Comparison of ENCODE assay signal across 9 cellular contexts in genomic region chr11:96045622-96046456, GRCh38.
DNase-seq lines count a peak whose midpoint lies in the region; ATAC-seq, FAIRE-seq and TF ChIP-seq lines count a peak whose summit lies in the region.
"Had no signal": no experiment of that assay in that cellular context is flagged by ENCODE, and none has a peak within 500 bp of the region (broad histone marks: within the 10 kb centered on the region; RNA-seq: fewer than 3 reads in every experiment).

No MANE protein-coding gene starts in this region.

- no peak for TF ChIP-seq EP300 in ovary (IDR thresholded peaks at IDR 0.05)

- no peak for DNase-seq in D721Med (ENCODE audit: insufficient read length, low spot score)
- no peak for DNase-seq in T-helper 17 cell
- peak; percentile 59 to 88 for DNase-seq in cardiac muscle cell (ENCODE audit: low read depth in 1 of 2, low spot score in 1 of 2)
- DNase-seq in ovary = peak; percentile 63 to 69 (median 66)
- DNase-seq in NCI-H2029 (lab: John Stamatoyannopoulos, UW) = no peak
- DNase-seq in HTR-8/SVneo (ENCODE audit: insufficient read length, low spot score) = no peak

- H3K27me3 ChIP-seq in cardiac muscle cell = no peaks in the 10 kb centered on the region
- no peaks in the 10 kb centered on the region for H3K27me3 ChIP-seq in ovary

- H3K4me1 ChIP-seq in cardiac muscle cell (ENCODE audit: low read depth) (peaks cover 21% of the 10 kb centered on the region), ovary (ENCODE audit: insufficient read depth) (peaks cover 13% of the 10 kb centered on the region)

- no peaks in the 10 kb centered on the region for H3K9me3 ChIP-seq in T-helper 17 cell (ENCODE audit: control insufficient read depth, low read length, poor library complexity, severe bottlenecking)
- H3K9me3 ChIP-seq in cardiac muscle cell (ENCODE audit: low read depth) = no peaks in the 10 kb centered on the region
- H3K9me3 ChIP-seq in ovary = no peaks in the 10 kb centered on the region

- ATAC-seq in T-helper 17 cell (no peak), GM19035 (IDR thresholded peaks at IDR 0.05; ENCODE audit: unreplicated experiment) (no peak), GM19324 (IDR thresholded peaks at IDR 0.05; ENCODE audit: low FRiP score, unreplicated experiment) (no peak)

- peak overlapping the region; percentile 86 for H3K27ac Mint-ChIP-seq in T-helper 17 cell

- no peak for TF ChIP-seq POLR2A in ovary (IDR thresholded peaks at IDR 0.05)

- intact Hi-C loops in ovary (cut with DNase I) = loop anchor here in 1 of 4 donors (10.0 kb wide), 1 partner anchor 201 kb away; no protein-coding TSS in a partner anchor

- 6 to 12% (median 10%) methylated on average over 11 of the region's 11 CpGs for WGBS in ovary, 3 donors

- no peak overlapping the region for H3K4me3 ChIP-seq in cardiac muscle cell
- peak overlapping the region; percentile 25 for H3K4me3 ChIP-seq in ovary

- FAIRE-seq in D721Med (lab: Jason Lieb, UNC) = no peak
- no peak for FAIRE-seq in HTR-8/SVneo (lab: Jason Lieb, UNC)
- FAIRE-seq: endometrium had no signal

- H3K27ac ChIP-seq in cardiac muscle cell = no peak overlapping the region
- H3K27ac ChIP-seq in ovary = peak overlapping the region; percentile 49 to 80

- H3K36me3 ChIP-seq in cardiac muscle cell (no peaks in the 10 kb centered on the region), ovary (no peaks in the 10 kb centered on the region)

- H3K4me1 Mint-ChIP-seq in T-helper 17 cell = peaks cover 16% of the 10 kb centered on the region

- TF ChIP-seq CTCF in D721Med (IDR thresholded peaks at IDR 0.05; ENCODE audit: insufficient read depth, missing control alignments) (peak; percentile 13), cardiac muscle cell (IDR thresholded peaks at IDR 0.05; ENCODE audit: low read depth, low read length) (peak; percentile 43), ovary (IDR thresholded peaks at IDR 0.05) (peak in 2 of 3 donors; percentile 29 to 32)

- no peaks in the 10 kb centered on the region for H3K27me3 Mint-ChIP-seq in T-helper 17 cell

- no peak overlapping the region for H3K4me3 Mint-ChIP-seq in T-helper 17 cell

- H3K36me3 Mint-ChIP-seq in T-helper 17 cell (ENCODE audit: low read depth) = no peaks in the 10 kb centered on the region

Comparison
In these comparisons a context has a peak if more than half of its experiments do, and no peak if none do; other contexts are left out.
1. DNase-seq: peak in cardiac muscle cell (2 of 2) and ovary (5 of 5); none in D721Med (single experiment), T-helper 17 cell (0 of 3), NCI-H2029 (single experiment) and HTR-8/SVneo (single experiment).
2. Peak in every context shown above with its lines, with median percentiles within 50 percentile points of each other: CTCF ChIP-seq.